ENCODE assay signal across 19 cellular contexts in genomic region chr7:78074713-78075112, GRCh38.
A peak's percentile ranks its signal among the peaks of the same experiment; 100 is the strongest.
DNase-seq lines count a peak whose midpoint lies in the region; ATAC-seq and TF ChIP-seq lines count a peak whose summit lies in the region.
"Had no signal": no experiment of that assay in that cellular context is flagged by ENCODE, and none has a peak within 500 bp of the region (broad histone marks: within the 10 kb centered on the region; RNA-seq: fewer than 3 reads in every experiment).

No MANE protein-coding gene starts in this region.

- H3K9me3 ChIP-seq in hepatocyte (ENCODE audit: low read depth): no peaks in the 10 kb centered on the region
- H3K9me3 ChIP-seq: HAP-1, MG63 had no signal

- H3K36me3 ChIP-seq in hepatocyte (replicated peaks; ENCODE audit: insufficient read depth, low read depth): no peaks in the 10 kb centered on the region
- H3K36me3 ChIP-seq: HAP-1, MG63 had no signal

- no peaks in the 10 kb centered on the region for H3K79me2 ChIP-seq in hepatocyte

- no peaks in the 10 kb centered on the region for H3K4me1 ChIP-seq in hepatocyte (ENCODE audit: insufficient read depth)

- H4K20me1 ChIP-seq in hepatocyte (ENCODE audit: insufficient read depth, poor library complexity, severe bottlenecking): no peaks in the 10 kb centered on the region

- no peaks in the 10 kb centered on the region for H3K27me3 Mint-ChIP-seq in progenitor cell of endocrine pancreas

- no peaks in the 10 kb centered on the region for H3K36me3 Mint-ChIP-seq in progenitor cell of endocrine pancreas (ENCODE audit: insufficient read depth)
- H3K36me3 Mint-ChIP-seq: CD8-positive, alpha-beta T cell had no signal

- peak; percentile 3 for DNase-seq in NCI-H345 treated with DMSO at 0.1 percent for 48 hours (lab: John Stamatoyannopoulos, UW; ENCODE audit: unreplicated experiment)
- no peak for DNase-seq in NCI-H345 (lab: John Stamatoyannopoulos, UW)
- DNase-seq in NCI-H748 (lab: John Stamatoyannopoulos, UW; ENCODE audit: unreplicated experiment): peak; percentile 58
- DNase-seq in hepatocyte (ENCODE audit: low spot score): no peak
- no peak for DNase-seq in progenitor cell of endocrine pancreas (ENCODE audit: low spot score, unreplicated experiment)
- no peak for DNase-seq in effector CD4-positive, alpha-beta T cell
- DNase-seq in GM20000 (ENCODE audit: low spot score): no peak
- DNase-seq: 8988T; AML-193; C1 segment of cervical spinal cord; CD8-positive, alpha-beta T cell; GM23248; MG63; NCI-H446; NCI-H82; Right ventricle myocardium superior had no signal

- H2AFZ ChIP-seq in hepatocyte: no peak overlapping the region
- H2AFZ ChIP-seq: GM23248 had no signal

- H3K27ac Mint-ChIP-seq in progenitor cell of endocrine pancreas: peak overlapping the region; percentile 22
- H3K27ac Mint-ChIP-seq: CD8-positive, alpha-beta T cell; T-helper 1 cell treated with Interleukin-12 subunit alpha and Interleukin-12 subunit beta and Interleukin-4 antibody, amounts not matched to agents 30 μg/mL and 1 μg/mL, for 36 hours had no signal

- WGBS in hepatocyte (ENCODE audit: low lambda C conversion rate, missing lambda C conversion rate): 40% methylated on average over 3 of the region's 3 CpGs

- no peak overlapping the region for H3K4me3 ChIP-seq in hepatocyte
- H3K4me3 ChIP-seq: GM23248, HAP-1, MG63 had no signal

- TF ChIP-seq CTCF in hepatocyte (IDR thresholded peaks at IDR 0.05; ENCODE audit: poor library complexity): no peak
- TF ChIP-seq CTCF in progenitor cell of endocrine pancreas (IDR thresholded peaks at IDR 0.05; ENCODE audit: unreplicated experiment): no peak
- no peak for TF ChIP-seq CTCF in GM20000 (IDR thresholded peaks at IDR 0.05; ENCODE audit: extremely low read depth, missing control alignments)

- H3K4me3 Mint-ChIP-seq in progenitor cell of endocrine pancreas (ENCODE audit: low read depth): no peak overlapping the region
- H3K4me3 Mint-ChIP-seq: CD8-positive, alpha-beta T cell; T-helper 1 cell treated with Interleukin-12 subunit alpha and Interleukin-12 subunit beta and Interleukin-4 antibody, amounts not matched to agents 30 μg/mL and 1 μg/mL, for 36 hours had no signal

- peak overlapping the region; percentile 37 for H3K4me2 ChIP-seq in hepatocyte

- H3K27me3 ChIP-seq in hepatocyte: no peaks in the 10 kb centered on the region
- H3K27me3 ChIP-seq: MG63 had no signal

- peaks cover 18% of the 10 kb centered on the region for H3K4me1 Mint-ChIP-seq in progenitor cell of endocrine pancreas (ENCODE audit: low read depth)

- H3K9me3 Mint-ChIP-seq in progenitor cell of endocrine pancreas (ENCODE audit: low read depth): no peaks in the 10 kb centered on the region
- H3K9me3 Mint-ChIP-seq: CD8-positive, alpha-beta T cell; T-helper 1 cell treated with Interleukin-12 subunit alpha and Interleukin-12 subunit beta and Interleukin-4 antibody, amounts not matched to agents 30 μg/mL and 1 μg/mL, for 36 hours had no signal

- no peak for ATAC-seq in HG03139 (IDR thresholded peaks at IDR 0.05; ENCODE audit: unreplicated experiment)
- ATAC-seq: CD8-positive, alpha-beta T cell had no signal

- no peaks in the 10 kb centered on the region for H3K9me2 ChIP-seq in hepatocyte (replicated peaks; ENCODE audit: insufficient read depth)

- peak overlapping the region; percentile 31 for H3K27ac ChIP-seq in hepatocyte
- H3K27ac ChIP-seq: GM23248 had no signal

Comparison
In these comparisons a context has a peak if more than half of its experiments do, and no peak if none do; other contexts are left out.
1. DNase-seq: peak in NCI-H345 treated with DMSO at 0.1 percent for 48 hours (single experiment) and NCI-H748 (single experiment); none in NCI-H345 (single experiment), hepatocyte (single experiment), progenitor cell of endocrine pancreas (single experiment), effector CD4-positive, alpha-beta T cell (single experiment) and GM20000 (single experiment).